8 cellular contexts compared by ENCODE assay signal in genomic region chr19:18205180-18205915, GRCh38. TPM values are rescaled to one million over a fixed set of nuclear protein-coding genes. Genes with fewer than 3 reads are reported as not detected.
DNase-seq lines count a peak whose midpoint lies in the region; ATAC-seq and TF ChIP-seq lines count a peak whose summit lies in the region.

No MANE protein-coding gene starts in this region.

- H3K9me3 ChIP-seq in gastroesophageal sphincter (no peaks in the 10 kb centered on the region), neural cell (ENCODE audit: low read length) (no peaks in the 10 kb centered on the region)

- TF ChIP-seq EP300 in gastroesophageal sphincter (IDR thresholded peaks at IDR 0.05) (no peak), neural cell (conservative IDR thresholded peaks at IDR 0.05; ENCODE audit: poor library complexity, severe bottlenecking) (no peak)

- peaks cover 0 to 49% (median 16%) of the 10 kb centered on the region in 3 donors for H3K4me1 ChIP-seq in gastroesophageal sphincter

- peaks cover 0 to 18% of the 10 kb centered on the region in 2 donors for H3K36me3 ChIP-seq in gastroesophageal sphincter
- H3K36me3 ChIP-seq in neural cell (ENCODE audit: insufficient read depth, low read length): no peaks in the 10 kb centered on the region

- DNase-seq in ACHN (peak; percentile 62), H4 (ENCODE audit: low spot score) (peak; percentile 76), RPMI7951 (ENCODE audit: low read depth) (peak; percentile 79), ureter (ENCODE audit: low spot score) (peak; percentile 85)
- DNase-seq in activated naive CD4-positive, alpha-beta T cell treated with anti-CD3 and anti-CD28 coated beads, Interleukin-2, amount 50 U/mL, for 72 hours (ENCODE audit: low spot score in 2 of 2): peak; percentile 66 to 69

- 9% methylated on average over 14 of the region's 36 CpGs; no CpG with 5 or more reads in 1 of the 2 donors for WGBS in gastroesophageal sphincter (ENCODE audit: low coverage in 1 of 2), 2 donors

- TF ChIP-seq CTCF in gastroesophageal sphincter (IDR thresholded peaks at IDR 0.05): peak in 1 of 4 experiments; percentile 17
- no peak for TF ChIP-seq CTCF in neural cell (IDR thresholded peaks at IDR 0.05; ENCODE audit: poor library complexity, severe bottlenecking)

- H3K4me3 ChIP-seq in gastroesophageal sphincter (peak overlapping the region; percentile 64 to 77), neural cell (ENCODE audit: low read length) (peak overlapping the region; percentile 92)

- H4K20me1 ChIP-seq in neural cell (ENCODE audit: insufficient read depth): no peaks in the 10 kb centered on the region

- in situ Hi-C loops in ACHN (cut with HindIII; ENCODE audit: low pct_ligation_motif_present, low pct_unique_long_range_greater_than_20kb, low sequenced_read_pairs): no loop called here

- H3K9me3 Mint-ChIP-seq in activated naive CD4-positive, alpha-beta T cell treated with anti-CD3 and anti-CD28 coated beads, Interleukin-2, amount 50 U/mL, for 72 hours: no peaks in the 10 kb centered on the region

- no peak for TF ChIP-seq RAD21 in neural cell (conservative IDR thresholded peaks at IDR 0.05)

- H2AFZ ChIP-seq in neural cell (ENCODE audit: low read depth, low read length): no peak overlapping the region

- ATAC-seq in activated naive CD4-positive, alpha-beta T cell treated with anti-CD3 and anti-CD28 coated beads, Interleukin-2, amount 50 U/mL, for 72 hours: no peak
- ATAC-seq in gastroesophageal sphincter (peak; percentile 25), HG03469 (IDR thresholded peaks at IDR 0.05; ENCODE audit: unreplicated experiment) (no peak)

- H3F3A ChIP-seq in neural cell (ENCODE audit: insufficient read depth, low read length, poor library complexity, severe bottlenecking): peaks cover 3% of the 10 kb centered on the region

- H3K4me2 ChIP-seq in neural cell (ENCODE audit: low read length): peak overlapping the region; percentile 64

- H3K9me2 ChIP-seq in neural cell (ENCODE audit: insufficient read depth, low read length): no peaks in the 10 kb centered on the region

- H3K27me3 ChIP-seq in gastroesophageal sphincter (peaks cover 10% of the 10 kb centered on the region), neural cell (ENCODE audit: insufficient read depth, low read depth, low read length) (no peaks in the 10 kb centered on the region)

- peak overlapping the region; percentile 86 for H3K9ac ChIP-seq in neural cell (ENCODE audit: low read length)

- H3K27ac ChIP-seq in gastroesophageal sphincter (peak overlapping the region; percentile 94 to 99 (median 96)), neural cell (ENCODE audit: low read length) (peak overlapping the region; percentile 94)

- peaks cover 16% of the 10 kb centered on the region for H3K79me2 ChIP-seq in neural cell (replicated peaks; ENCODE audit: insufficient read depth, low read length)

- TF ChIP-seq POLR2A in gastroesophageal sphincter (IDR thresholded peaks at IDR 0.05): peak in 1 of 2 donors; percentile 33

- peak overlapping the region in 1 of 2 donors; percentile 77 for H3K27ac Mint-ChIP-seq in activated naive CD4-positive, alpha-beta T cell treated with anti-CD3 and anti-CD28 coated beads, Interleukin-2, amount 50 U/mL, for 72 hours

- H3K36me3 Mint-ChIP-seq in activated naive CD4-positive, alpha-beta T cell treated with anti-CD3 and anti-CD28 coated beads, Interleukin-2, amount 50 U/mL, for 72 hours: peaks cover 9 to 20% of the 10 kb centered on the region in 2 donors

TF ChIP-seq in neural cell, 6 proteins besides CTCF, POLR2A, EP300 and RAD21:
- no peak for TF ChIP-seq SMC3 (conservative IDR thresholded peaks at IDR 0.05; ENCODE audit: poor library complexity)
- TF ChIP-seq TAF1 (IDR thresholded peaks at IDR 0.05; ENCODE audit: low read depth): peak; percentile 17
- TF ChIP-seq POLR2AphosphoS5 (IDR thresholded peaks at IDR 0.05): no peak
- no peak for TF ChIP-seq EZH2 (IDR thresholded peaks at IDR 0.05; ENCODE audit: borderline replicate concordance, insufficient read depth, low read length, poor library complexity, severe bottlenecking)

RNA-seq across cellular contexts. Expression of gene RAB3A, which starts 1.5 kb away (rescaled TPM):
- 0.41 and 2.2 TPM in 2 replicates for total RNA-seq in H4 (2014; rRNA removed; shearing (Covaris generic))
- 1.7 and 3.6 TPM in 2 replicates for total RNA-seq in RPMI7951 (2014; rRNA removed; shearing (Covaris generic))
- 1 to 10 TPM; 8.9 to 9.8 TPM for total RNA-seq in activated naive CD4-positive, alpha-beta T cell treated with anti-CD3 and anti-CD28 coated beads, Interleukin-2, amount 50 U/mL, for 72 hours
- 1 to 10 TPM in 3 of 4 donors, under 1 TPM in 1; 0.92 to 3.8 (median 1.6) TPM for total RNA-seq in gastroesophageal sphincter
- polyA plus RNA-seq in neural cell: 32.3 and 49.4 TPM in 2 replicates
- 48.0 and 61.0 TPM in 2 replicates for polyA minus RNA-seq in neural cell
- 6.1 TPM for total RNA-seq in ureter

RNA-seq across cellular contexts. Expression of gene MPV17L2, which starts 12.3 kb away (rescaled TPM):
- total RNA-seq in H4 (2014; rRNA removed; shearing (Covaris generic)): 17.7 and 30.9 TPM in 2 replicates
- 18.6 and 23.5 TPM in 2 replicates for total RNA-seq in RPMI7951 (2014; rRNA removed; shearing (Covaris generic))
- total RNA-seq in activated naive CD4-positive, alpha-beta T cell treated with anti-CD3 and anti-CD28 coated beads, Interleukin-2, amount 50 U/mL, for 72 hours: 10 to 100 TPM in 1 of 2 donors, 1 to 10 TPM in 1; 5.4 to 14.0 TPM
- total RNA-seq in gastroesophageal sphincter: 10 to 100 TPM; 13.8 to 30.7 (median 22.4) TPM
- polyA plus RNA-seq in neural cell: 17.7 and 23.8 TPM in 2 replicates
- polyA minus RNA-seq in neural cell: 8.1 and 10.0 TPM in 2 replicates
- 14.7 TPM for total RNA-seq in ureter

RNA-seq across cellular contexts. Expression of gene PDE4C, which starts 20.9 kb away (rescaled TPM):
- total RNA-seq in H4 (2014; rRNA removed; shearing (Covaris generic)): 0.06 TPM in 1 of 2 replicates, not detected in the other
- total RNA-seq in RPMI7951 (2014; rRNA removed; shearing (Covaris generic)): 0.10 and 0.60 TPM in 2 replicates
- total RNA-seq in activated naive CD4-positive, alpha-beta T cell treated with anti-CD3 and anti-CD28 coated beads, Interleukin-2, amount 50 U/mL, for 72 hours: 1 to 10 TPM in 1 of 2 donors, under 1 TPM in 1; 0.12 to 1.0 TPM
- total RNA-seq in gastroesophageal sphincter (1 to 10 TPM in 1 of 4 donors, under 1 TPM in 3; 0.35 to 2.3 (median 0.53) TPM), ureter (3.0 TPM)
- 1.6 and 2.6 TPM in 2 replicates for polyA plus RNA-seq in neural cell
- polyA minus RNA-seq in neural cell: 0.24 and 0.93 TPM in 2 replicates

RNA-seq across cellular contexts. Expression of gene IFI30, which starts 31.7 kb away (rescaled TPM):
- total RNA-seq in H4 (2014; rRNA removed; shearing (Covaris generic)): 156 and 172 TPM in 2 replicates
- total RNA-seq in RPMI7951 (2014; rRNA removed; shearing (Covaris generic)): 56.0 and 69.6 TPM in 2 replicates
- total RNA-seq in activated naive CD4-positive, alpha-beta T cell treated with anti-CD3 and anti-CD28 coated beads, Interleukin-2, amount 50 U/mL, for 72 hours: 10 to 100 TPM; 28.0 to 65.3 TPM
- 10 to 100 TPM in 3 of 4 donors, 1 to 10 TPM in 1; 4.4 to 79.6 (median 40.8) TPM for total RNA-seq in gastroesophageal sphincter
- 0.82 TPM in 1 of 2 replicates, not detected in the other for polyA plus RNA-seq in neural cell
- not detected in 2 replicates for polyA minus RNA-seq in neural cell
- total RNA-seq in ureter: 32.3 TPM

RNA-seq across cellular contexts. Expression of gene PIK3R2, which starts 52.4 kb away (rescaled TPM):
- total RNA-seq in H4 (2014; rRNA removed; shearing (Covaris generic)): 9.8 and 25.1 TPM in 2 replicates
- total RNA-seq in RPMI7951 (2014; rRNA removed; shearing (Covaris generic)): 11.3 and 11.7 TPM in 2 replicates
- 10 to 100 TPM; 13.6 to 18.3 TPM for total RNA-seq in activated naive CD4-positive, alpha-beta T cell treated with anti-CD3 and anti-CD28 coated beads, Interleukin-2, amount 50 U/mL, for 72 hours
- total RNA-seq in gastroesophageal sphincter (10 to 100 TPM in 3 of 4 donors, 1 to 10 TPM in 1; 5.3 to 30.1 (median 22.7) TPM), ureter (29.2 TPM)
- polyA plus RNA-seq in neural cell: 14.8 and 19.1 TPM in 2 replicates
- 33.1 and 35.4 TPM in 2 replicates for polyA minus RNA-seq in neural cell
